Comparison of ENCODE assay signal across 8 cellular contexts in genomic region chr17:79835953-79836951, GRCh38. TPM values are rescaled to one million over a fixed set of nuclear protein-coding genes. Genes with fewer than 3 reads are reported as not detected.
DNase-seq lines count a peak whose midpoint lies in the region; ATAC-seq and TF ChIP-seq lines count a peak whose summit lies in the region.

No MANE protein-coding gene starts in this region.

- H3K27me3 ChIP-seq in Panc1 (ENCODE audit: control insufficient read depth, insufficient read depth, low read length), result no peaks in the 10 kb centered on the region
- peaks cover 4 to 29% (median 8%) of the 10 kb centered on the region in 4 donors for H3K27me3 ChIP-seq in esophagus squamous epithelium
- H3K27me3 ChIP-seq in rectal smooth muscle tissue (ENCODE audit: control insufficient read depth, insufficient read depth, low read length), result peaks cover 12% of the 10 kb centered on the region
- peaks cover 7% of the 10 kb centered on the region for H3K27me3 ChIP-seq in MG63

- peak overlapping the region; percentile 75 for H3K27ac ChIP-seq in Panc1 (ENCODE audit: low read length)
- peak overlapping the region; percentile 82 to 99 (median 96) for H3K27ac ChIP-seq in esophagus squamous epithelium
- H3K27ac ChIP-seq in rectal smooth muscle tissue (ENCODE audit: low read depth, low read length), result no peak overlapping the region

- POLR2A ChIA-PET in activated CD4-positive, alpha-beta memory T cell treated with anti-CD3 and anti-CD28 coated beads, Interleukin-2, amount 10 ng/mL, durations not matched to agents 7 days and 5 days (lab: Charles Lee), result interaction anchor here (0.9 to 1.7 kb wide), 12 partner anchors 8 to 162 kb away, joined by 3 to 11 read pairs (median 3); partner anchors contain the start of gene CBX8
- POLR2A ChIA-PET in activated CD4-positive, alpha-beta memory T cell treated with anti-CD3 and anti-CD28 coated beads for 36 hours (lab: Charles Lee), result interaction anchor here (1.0 to 1.2 kb wide), 2 partner anchors 31 to 39 kb away, joined by 3 to 5 read pairs; partner anchors contain the start of gene CBX8
- POLR2A ChIA-PET in Panc1 (lab: Charles Lee), result interaction anchor here (1.3 kb wide), 2 partner anchors 18 to 28 kb away, joined by 3 to 8 read pairs; no protein-coding TSS in a partner anchor

- ATAC-seq in Panc1 (no peak), HG03039 (IDR thresholded peaks at IDR 0.05; ENCODE audit: unreplicated experiment) (no peak), GM21619 (IDR thresholded peaks at IDR 0.05; ENCODE audit: unreplicated experiment) (no peak)

- H3K27ac Mint-ChIP-seq in activated CD4-positive, alpha-beta memory T cell treated with anti-CD3 and anti-CD28 coated beads, Interleukin-2, amount 10 ng/mL, durations not matched to agents 7 days and 5 days, result peak overlapping the region; percentile 40
- H3K27ac Mint-ChIP-seq in activated CD4-positive, alpha-beta memory T cell treated with anti-CD3 and anti-CD28 coated beads for 36 hours, result no peak overlapping the region

- no peak overlapping the region for H3K9ac ChIP-seq in rectal smooth muscle tissue (ENCODE audit: low read length)

- H3K4me1 Mint-ChIP-seq in activated CD4-positive, alpha-beta memory T cell treated with anti-CD3 and anti-CD28 coated beads, Interleukin-2, amount 10 ng/mL, durations not matched to agents 7 days and 5 days, result peaks cover 36% of the 10 kb centered on the region
- peaks cover 36% of the 10 kb centered on the region for H3K4me1 Mint-ChIP-seq in activated CD4-positive, alpha-beta memory T cell treated with anti-CD3 and anti-CD28 coated beads for 36 hours (ENCODE audit: low read depth)

- intact Hi-C loops in activated CD4-positive, alpha-beta memory T cell treated with anti-CD3 and anti-CD28 coated beads for 36 hours (cut with micrococcal nuclease), result loop anchor here (5.0 kb wide), 1 partner anchor 89 kb away; no protein-coding TSS in a partner anchor
- intact Hi-C loops in Panc1 (cut with micrococcal nuclease; ENCODE audit: unreplicated experiment) (loop anchor here (1.0 to 10.0 kb wide), 3 partner anchors 26 to 151 kb away; no protein-coding TSS in a partner anchor), esophagus squamous epithelium (cut with DNase I) (loop anchor here (10.0 kb wide), 1 partner anchor 149 kb away; no protein-coding TSS in a partner anchor)

- peak overlapping the region; percentile 65 to 97 for H3K4me3 ChIP-seq in Panc1 (ENCODE audit: low read depth in 2 of 2, low read length in 2 of 2)
- H3K4me3 ChIP-seq in esophagus squamous epithelium, result peak overlapping the region; percentile 76 to 90 (median 88)
- peak overlapping the region; percentile 81 for H3K4me3 ChIP-seq in rectal smooth muscle tissue (ENCODE audit: low read length)
- H3K4me3 ChIP-seq in MG63, result no peak overlapping the region

- CTCF ChIA-PET in activated CD4-positive, alpha-beta memory T cell treated with anti-CD3 and anti-CD28 coated beads, Interleukin-2, amount 10 ng/mL, durations not matched to agents 7 days and 5 days (lab: Charles Lee), result interaction anchor here (0.7 to 2.1 kb wide), 9 partner anchors 10 to 91 kb away, joined by 3 to 10 read pairs (median 4); no protein-coding TSS in a partner anchor
- CTCF ChIA-PET in activated CD4-positive, alpha-beta memory T cell treated with anti-CD3 and anti-CD28 coated beads for 36 hours (lab: Charles Lee), result interaction anchor here (0.9 to 3.3 kb wide), 17 partner anchors 8 to 265 kb away, joined by 3 to 24 read pairs (median 3); partner anchors contain the start of genes CBX8 and GAA
- CTCF ChIA-PET in Panc1 (lab: Charles Lee), result interaction anchor here (0.6 to 1.8 kb wide), 6 partner anchors 8 to 134 kb away, joined by 3 to 12 read pairs (median 4); no protein-coding TSS in a partner anchor

- no peak for TF ChIP-seq POLR2A in esophagus squamous epithelium (IDR thresholded peaks at IDR 0.05)

- H3K9me3 Mint-ChIP-seq in activated CD4-positive, alpha-beta memory T cell treated with anti-CD3 and anti-CD28 coated beads, Interleukin-2, amount 10 ng/mL, durations not matched to agents 7 days and 5 days, result no peaks in the 10 kb centered on the region
- H3K9me3 Mint-ChIP-seq in activated CD4-positive, alpha-beta memory T cell treated with anti-CD3 and anti-CD28 coated beads for 36 hours, result no peaks in the 10 kb centered on the region

- no peaks in the 10 kb centered on the region for H3K9me3 ChIP-seq in Panc1 (ENCODE audit: control insufficient read depth, insufficient read depth, low read depth, low read length)
- H3K9me3 ChIP-seq in esophagus squamous epithelium, result no peaks in the 10 kb centered on the region
- H3K9me3 ChIP-seq in MG63, result no peaks in the 10 kb centered on the region

- peaks cover 18% of the 10 kb centered on the region for H3K27me3 Mint-ChIP-seq in activated CD4-positive, alpha-beta memory T cell treated with anti-CD3 and anti-CD28 coated beads, Interleukin-2, amount 10 ng/mL, durations not matched to agents 7 days and 5 days
- H3K27me3 Mint-ChIP-seq in activated CD4-positive, alpha-beta memory T cell treated with anti-CD3 and anti-CD28 coated beads for 36 hours, result peaks cover 13% of the 10 kb centered on the region

- peak overlapping the region; percentile 87 for H3K4me3 Mint-ChIP-seq in activated CD4-positive, alpha-beta memory T cell treated with anti-CD3 and anti-CD28 coated beads, Interleukin-2, amount 10 ng/mL, durations not matched to agents 7 days and 5 days
- no peak overlapping the region for H3K4me3 Mint-ChIP-seq in activated CD4-positive, alpha-beta memory T cell treated with anti-CD3 and anti-CD28 coated beads for 36 hours

- H3K36me3 ChIP-seq in Panc1 (ENCODE audit: control insufficient read depth, insufficient read depth, low read length) (peaks cover 9% of the 10 kb centered on the region), esophagus squamous epithelium (peaks cover 16 to 28% (median 18%) of the 10 kb centered on the region in 3 donors), rectal smooth muscle tissue (ENCODE audit: control insufficient read depth, insufficient read depth, low read length) (peaks cover 4% of the 10 kb centered on the region), MG63 (peaks cover 33% of the 10 kb centered on the region)

- in situ Hi-C loops in Panc1 (cut with HindIII; ENCODE audit: low pct_unique_long_range_greater_than_20kb, low sequenced_read_pairs), result no loop called here

- no TSS peak for BruUV-seq in Panc1 (replicated peaks; lab: Mats Ljungman, UMichigan)

- 39 to 45% methylated on average over 9 to 15 of the region's 42 CpGs for WGBS in esophagus squamous epithelium, 2 donors

- no peak for DNase-seq in activated CD4-positive, alpha-beta memory T cell treated with anti-CD3 and anti-CD28 coated beads, Interleukin-2, amount 10 ng/mL, durations not matched to agents 7 days and 5 days
- DNase-seq in activated CD4-positive, alpha-beta memory T cell treated with anti-CD3 and anti-CD28 coated beads for 36 hours, result no peak
- DNase-seq in Panc1 (ENCODE audit: low read depth, low spot score) (no peak), esophagus squamous epithelium (lab: John Stamatoyannopoulos, UW) (no peak), MG63 (no peak)

- peaks cover 38% of the 10 kb centered on the region for H3K36me3 Mint-ChIP-seq in activated CD4-positive, alpha-beta memory T cell treated with anti-CD3 and anti-CD28 coated beads, Interleukin-2, amount 10 ng/mL, durations not matched to agents 7 days and 5 days (ENCODE audit: low read depth)
- peaks cover 9% of the 10 kb centered on the region for H3K36me3 Mint-ChIP-seq in activated CD4-positive, alpha-beta memory T cell treated with anti-CD3 and anti-CD28 coated beads for 36 hours

- H3K4me1 ChIP-seq in Panc1 (ENCODE audit: control insufficient read depth, insufficient read depth, low read length), result peaks cover 43% of the 10 kb centered on the region
- H3K4me1 ChIP-seq in esophagus squamous epithelium, result peaks cover 57 to 87% (median 59%) of the 10 kb centered on the region in 3 donors
- H3K4me1 ChIP-seq in rectal smooth muscle tissue (ENCODE audit: control insufficient read depth, insufficient read depth, low read length), result peaks cover 14% of the 10 kb centered on the region

- TF ChIP-seq CTCF in Panc1 (IDR thresholded peaks at IDR 0.05), result no peak
- TF ChIP-seq CTCF in esophagus squamous epithelium (IDR thresholded peaks at IDR 0.05), result no peak

RNA-seq across cellular contexts. Expression of gene CBX4, which starts 3.0 kb away (rescaled TPM):
- 10 to 100 TPM; 34.4 to 36.5 TPM for total RNA-seq in activated CD4-positive, alpha-beta memory T cell treated with anti-CD3 and anti-CD28 coated beads, Interleukin-2, amount 10 ng/mL, durations not matched to agents 7 days and 5 days
- total RNA-seq in activated CD4-positive, alpha-beta memory T cell treated with anti-CD3 and anti-CD28 coated beads for 36 hours, result 10 to 100 TPM; 14.0 to 14.2 TPM
- total RNA-seq in Panc1 (2021; ENCODE audit: unreplicated experiment) (48.6 TPM), esophagus squamous epithelium (10 to 100 TPM in 3 of 4 donors, 1 to 10 TPM in 1; 9.0 to 26.3 (median 17.1) TPM)
- 39.2 TPM for polyA plus RNA-seq in Panc1 (2012; ENCODE audit: insufficient read length)
- 8.8 and 26.2 TPM in 2 replicates for total RNA-seq in MG63 (2014; rRNA removed; shearing (Covaris generic); ENCODE audit: low replicate concordance)

RNA-seq across cellular contexts. Expression of gene CBX8, which starts 39.4 kb away (rescaled TPM):
- 1 to 10 TPM; 5.7 to 6.7 TPM for total RNA-seq in activated CD4-positive, alpha-beta memory T cell treated with anti-CD3 and anti-CD28 coated beads, Interleukin-2, amount 10 ng/mL, durations not matched to agents 7 days and 5 days
- 1 to 10 TPM; 4.5 to 4.6 TPM for total RNA-seq in activated CD4-positive, alpha-beta memory T cell treated with anti-CD3 and anti-CD28 coated beads for 36 hours
- total RNA-seq in Panc1 (2021; ENCODE audit: unreplicated experiment) (15.3 TPM), esophagus squamous epithelium (1 to 10 TPM; 2.3 to 4.7 (median 2.6) TPM)
- polyA plus RNA-seq in Panc1 (2012; ENCODE audit: insufficient read length), result 17.3 TPM
- 7.7 and 15.7 TPM in 2 replicates for total RNA-seq in MG63 (2014; rRNA removed; shearing (Covaris generic); ENCODE audit: low replicate concordance)

RNA-seq across cellular contexts. Expression of gene CBX2, which starts 58.3 kb away (rescaled TPM):
- 1 to 10 TPM; 1.7 to 2.0 TPM for total RNA-seq in activated CD4-positive, alpha-beta memory T cell treated with anti-CD3 and anti-CD28 coated beads, Interleukin-2, amount 10 ng/mL, durations not matched to agents 7 days and 5 days
- total RNA-seq in activated CD4-positive, alpha-beta memory T cell treated with anti-CD3 and anti-CD28 coated beads for 36 hours, result 1 to 10 TPM; 2.5 to 3.1 TPM
- 9.0 TPM for total RNA-seq in Panc1 (2021; ENCODE audit: unreplicated experiment)
- 5.9 TPM for polyA plus RNA-seq in Panc1 (2012; ENCODE audit: insufficient read length)
- 10 to 100 TPM in 2 of 4 donors, 1 to 10 TPM in 2; 4.6 to 12.9 (median 8.7) TPM for total RNA-seq in esophagus squamous epithelium
- total RNA-seq in MG63 (2014; rRNA removed; shearing (Covaris generic); ENCODE audit: low replicate concordance), result 14.1 and 17.1 TPM in 2 replicates
